In the genomic region with DNA sequence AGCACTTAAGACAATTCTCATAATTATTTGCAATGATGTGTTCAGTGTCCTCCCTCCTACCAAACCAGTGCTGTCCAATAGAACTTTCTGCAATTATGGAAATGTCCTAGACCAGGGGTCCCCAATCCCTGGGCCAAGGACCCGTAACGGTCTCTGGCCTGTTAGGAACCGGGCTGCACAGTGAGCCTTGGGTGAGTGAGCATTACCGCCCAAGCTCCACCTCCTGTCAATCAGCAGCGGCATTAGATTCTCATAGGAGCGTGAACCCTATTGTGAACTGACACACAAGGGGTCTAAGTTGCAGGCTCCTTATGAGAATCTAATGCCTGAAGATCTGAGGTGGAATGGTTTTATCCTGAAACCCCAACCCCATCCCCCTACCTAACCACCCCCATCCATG, we compare ENCODE assay signal across 30 cellular contexts. TPM values are rescaled to one million over a fixed set of nuclear protein-coding genes. Genes with fewer than 3 reads are reported as not detected.
"Had no signal": no experiment of that assay in that cellular context is flagged by ENCODE, and none has a peak within 500 bp of the region (broad histone marks: within the 10 kb centered on the region; RNA-seq: fewer than 3 reads in every experiment).

No MANE protein-coding gene starts in this region.

- DNase-seq: hippocampal formation; kidney; left colon; left lung; lower lobe of right lung; mammary epithelial cell; mesenchymal stem cell; naive thymus-derived CD8-positive, alpha-beta T cell; occipital lobe; ovary; right lobe of liver; stimulated activated CD4-positive, alpha-beta T cell treated with anti-CD3 and anti-CD28 coated beads, Interleukin-1b, Interleukin-23, amount 100 ng/mL, for 48 hours; stimulated activated CD4-positive, alpha-beta T cell treated with anti-CD3 and anti-CD28 coated beads, Interleukin-2, amount 100 ng/mL, for 48 hours; stimulated activated CD4-positive, alpha-beta T cell treated with anti-CD3 and anti-CD28 coated beads, Interleukin-4, amount 100 ng/mL, for 4 hours; stimulated activated CD8-positive, alpha-beta memory T cell treated with anti-CD3 and anti-CD28 coated beads, Interleukin-4, amount 100 ng/mL, for 48 hours; stimulated activated naive CD4-positive, alpha-beta T cell treated with Interleukin-2 at 50 U/mL for 16 hours; stimulated activated naive CD8-positive, alpha-beta T cell treated with anti-CD3 and anti-CD28 coated beads, Interleukin-15, amount 100 ng/mL, for 72 hours; substantia nigra; upper lobe of left lung had no signal

- H3K4me3 ChIP-seq: left lung, lower lobe of right lung, ovary, right atrium auricular region, right lobe of liver, smooth muscle cell, tibial nerve, upper lobe of left lung had no signal

- H3K4me1 Mint-ChIP-seq: nephron had no signal

- H3K27me3 ChIP-seq: ovary, right atrium auricular region, right lobe of liver, tibial nerve, upper lobe of left lung had no signal

- H3K27ac Mint-ChIP-seq: nephron; progenitor cell of endocrine pancreas; stimulated activated memory B cell treated with anti-CD40 and anti-IgM and Interleukin-4, amounts not matched to agents 10 μg/mL and 1 μg/mL and 100 μg/mL, for 72 hours; stimulated activated naive CD8-positive, alpha-beta T cell treated with anti-CD3 and anti-CD28 coated beads, Interleukin-15, amount 100 ng/mL, for 72 hours had no signal

- H3K36me3 ChIP-seq: left lung, lower lobe of right lung, neutrophil, ovary, right atrium auricular region, right lobe of liver, tibial nerve, upper lobe of left lung had no signal

- H3K4me2 ChIP-seq: smooth muscle cell had no signal

- H3K9me3 Mint-ChIP-seq: nephron; neural crest cell; stimulated activated memory B cell treated with anti-CD40 and anti-IgM and Interleukin-4, amounts not matched to agents 10 μg/mL and 1 μg/mL and 100 μg/mL, for 72 hours; stimulated activated naive CD8-positive, alpha-beta T cell treated with anti-CD3 and anti-CD28 coated beads, Interleukin-15, amount 100 ng/mL, for 72 hours had no signal

- H3K4me1 ChIP-seq: left lung, upper lobe of left lung had no signal

- H3K36me3 Mint-ChIP-seq: stimulated activated memory B cell treated with anti-CD40 and anti-IgM and Interleukin-4, amounts not matched to agents 10 μg/mL and 1 μg/mL and 100 μg/mL, for 72 hours had no signal

- H3K9me3 ChIP-seq: left lung, lower lobe of right lung, neutrophil, ovary, right atrium auricular region, right lobe of liver, tibial nerve, upper lobe of left lung had no signal

- H3K4me3 Mint-ChIP-seq: naive thymus-derived CD8-positive, alpha-beta T cell; nephron; neural crest cell; stimulated activated memory B cell treated with anti-CD40 and anti-IgM and Interleukin-4, amounts not matched to agents 10 μg/mL and 1 μg/mL and 100 μg/mL, for 72 hours; stimulated activated naive CD8-positive, alpha-beta T cell treated with anti-CD3 and anti-CD28 coated beads, Interleukin-15, amount 100 ng/mL, for 72 hours had no signal

- H3K27ac ChIP-seq: left lung, lower lobe of right lung, neutrophil, ovary, right atrium auricular region, right lobe of liver, tibial nerve, upper lobe of left lung had no signal

RNA-seq across cellular contexts. Expression of a gene that starts 3.9 kb away (rescaled TPM):
- total RNA-seq: kidney; left lung; liver; lower lobe of right lung; naive thymus-derived CD8-positive, alpha-beta T cell; ovary; pulmonary artery endothelial cell; renal cortical epithelial cell; right lobe of liver; smooth muscle cell; tibial nerve; upper lobe of left lung had no signal
